Comparison of ENCODE assay signal across 10 cellular contexts in the genomic region with DNA sequence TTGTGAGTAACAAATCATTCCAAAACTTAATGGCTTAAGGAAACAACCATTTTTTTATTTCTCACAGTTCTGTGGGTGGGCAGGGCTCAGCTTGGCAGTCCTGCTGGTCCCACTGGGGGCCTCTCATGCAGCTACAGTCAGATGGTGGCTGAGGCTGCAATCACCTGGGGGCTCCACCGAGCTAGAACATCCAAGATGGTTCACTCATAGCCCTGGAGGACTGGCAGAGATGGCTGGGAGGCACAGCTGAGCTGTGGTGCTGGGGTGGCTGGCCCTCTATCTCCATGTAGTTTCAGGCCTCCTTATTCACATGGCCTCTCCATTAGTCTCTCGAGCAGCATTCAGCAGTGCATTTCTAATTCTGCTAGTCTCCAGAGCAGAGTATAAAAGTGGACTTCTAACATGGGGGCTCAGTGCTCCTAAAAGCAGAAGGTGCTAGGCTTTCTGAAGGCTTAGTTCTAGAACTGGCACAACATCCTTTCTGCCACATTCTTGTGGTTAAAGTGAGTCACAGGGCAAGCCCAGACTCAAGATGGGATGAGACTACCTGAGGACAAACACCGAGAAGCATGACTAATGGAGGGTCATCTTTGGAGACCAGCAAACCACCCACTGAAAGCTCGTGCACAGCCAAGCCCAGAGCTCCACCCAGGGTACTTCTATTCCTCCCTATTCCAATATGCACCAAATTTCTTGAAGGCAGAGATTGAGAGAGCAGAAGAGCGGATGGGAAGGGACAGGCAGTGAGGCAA. TPM values are rescaled to one million over a fixed set of nuclear protein-coding genes. Genes with fewer than 3 reads are reported as not detected.
A peak's percentile ranks its signal among the peaks of the same experiment; 100 is the strongest.
DNase-seq lines count a peak whose midpoint lies in the region; ATAC-seq lines count a peak whose summit lies in the region.
"Had no signal": no experiment of that assay in that cellular context is flagged by ENCODE, and none has a peak within 500 bp of the region (broad histone marks: within the 10 kb centered on the region; RNA-seq: fewer than 3 reads in every experiment).

No MANE protein-coding gene starts in this region.

- peak; percentile 76 for ATAC-seq in GM18868 (IDR thresholded peaks at IDR 0.05; ENCODE audit: unreplicated experiment)
- no peak for ATAC-seq in GM19351 (IDR thresholded peaks at IDR 0.05; ENCODE audit: unreplicated experiment)

- H3K9me3 Mint-ChIP-seq in activated CD4-positive, alpha-beta T cell treated with anti-CD3 and anti-CD28 coated beads, Interleukin-2, amount 10 ng/mL, durations not matched to agents 24 days and 14 days = no peaks in the 10 kb centered on the region

- peak overlapping the region; percentile 36 for H3K27ac ChIP-seq in ACC112 (ENCODE audit: low read depth, low read length)
- H3K27ac ChIP-seq: neutrophil had no signal

- H3K4me1 Mint-ChIP-seq in activated CD4-positive, alpha-beta T cell treated with anti-CD3 and anti-CD28 coated beads, Interleukin-2, amount 10 ng/mL, durations not matched to agents 24 days and 14 days = peaks cover 3% of the 10 kb centered on the region

- H3K4me3 ChIP-seq in ACC112 (ENCODE audit: low read depth, low read length) = peak overlapping the region; percentile 9; the same call in 1 of the 2 replicates

- no peak overlapping the region for H3K27ac Mint-ChIP-seq in activated CD4-positive, alpha-beta T cell treated with anti-CD3 and anti-CD28 coated beads, Interleukin-2, amount 10 ng/mL, durations not matched to agents 24 days and 14 days

- peaks cover 45% of the 10 kb centered on the region for H3K4me1 ChIP-seq in ACC112 (ENCODE audit: control insufficient read depth, insufficient read depth, low read length, unreplicated experiment)

- H3K36me3 ChIP-seq in ACC112 (ENCODE audit: insufficient read depth, low read length) = no peaks in the 10 kb centered on the region
- H3K36me3 ChIP-seq: neutrophil had no signal

- no peaks in the 10 kb centered on the region for H3K79me2 ChIP-seq in ACC112 (ENCODE audit: control insufficient read depth, insufficient read depth, low read length, unreplicated experiment)

- no peaks in the 10 kb centered on the region for H3K36me3 Mint-ChIP-seq in activated CD4-positive, alpha-beta T cell treated with anti-CD3 and anti-CD28 coated beads, Interleukin-2, amount 10 ng/mL, durations not matched to agents 24 days and 14 days (ENCODE audit: low read depth)

- H3K27me3 ChIP-seq in ACC112 (ENCODE audit: insufficient read depth, low read length) = no peaks in the 10 kb centered on the region

- no peak overlapping the region for H3K4me3 Mint-ChIP-seq in activated CD4-positive, alpha-beta T cell treated with anti-CD3 and anti-CD28 coated beads, Interleukin-2, amount 10 ng/mL, durations not matched to agents 24 days and 14 days

- peaks cover 7% of the 10 kb centered on the region for H3K27me3 Mint-ChIP-seq in activated CD4-positive, alpha-beta T cell treated with anti-CD3 and anti-CD28 coated beads, Interleukin-2, amount 10 ng/mL, durations not matched to agents 24 days and 14 days

- intact Hi-C loops in activated CD4-positive, alpha-beta T cell treated with anti-CD3 and anti-CD28 coated beads, Interleukin-2, amount 10 ng/mL, durations not matched to agents 24 days and 14 days (cut with micrococcal nuclease) = no loop called here

- peak; percentile 68 for DNase-seq in RKO (ENCODE audit: low spot score)
- DNase-seq in fibroblast of the conjunctiva (ENCODE audit: low read depth) = peak; percentile 26
- no peak for DNase-seq in NCI-H2227 (lab: John Stamatoyannopoulos, UW; ENCODE audit: unreplicated experiment)
- DNase-seq in activated CD4-positive, alpha-beta T cell treated with anti-CD3 and anti-CD28 coated beads, Interleukin-2, amount 10 ng/mL, durations not matched to agents 24 days and 14 days = no peak
- no peak for DNase-seq in hippocampal formation (lab: John Stamatoyannopoulos, UW)
- DNase-seq: KG1 had no signal

- H2AFZ ChIP-seq in ACC112 (ENCODE audit: low read length, unreplicated experiment) = no peak overlapping the region

RNA-seq across cellular contexts. Expression of gene CAV3, which starts 6.3 kb away (rescaled TPM):
- total RNA-seq in activated CD4-positive, alpha-beta T cell treated with anti-CD3 and anti-CD28 coated beads, Interleukin-2, amount 10 ng/mL, durations not matched to agents 24 days and 14 days = not detected in 2 replicates

RNA-seq across cellular contexts. Expression of gene OXTR, which starts 29.5 kb away (rescaled TPM):
- 0.70 and 0.78 TPM in 2 replicates for total RNA-seq in activated CD4-positive, alpha-beta T cell treated with anti-CD3 and anti-CD28 coated beads, Interleukin-2, amount 10 ng/mL, durations not matched to agents 24 days and 14 days

Comparison
In these comparisons a context has a peak if more than half of its experiments do, and no peak if none do; other contexts are left out.
1. DNase-seq: peak in RKO (single experiment) and fibroblast of the conjunctiva (single experiment); none in NCI-H2227 (single experiment), activated CD4-positive, alpha-beta T cell treated with anti-CD3 and anti-CD28 coated beads, Interleukin-2, amount 10 ng/mL, durations not matched to agents 24 days and 14 days (single experiment) and hippocampal formation (0 of 2).